Comparison of ENCODE assay signal across 14 cellular contexts in genomic region chr11:112797072-112797471, GRCh38.
A peak's percentile ranks its signal among the peaks of the same experiment; 100 is the strongest.
DNase-seq lines count a peak whose midpoint lies in the region; ATAC-seq and TF ChIP-seq lines count a peak whose summit lies in the region.
"Had no signal": no experiment of that assay in that cellular context is flagged by ENCODE, and none has a peak within 500 bp of the region (broad histone marks: within the 10 kb centered on the region; RNA-seq: fewer than 3 reads in every experiment).

No MANE protein-coding gene starts in this region.

- TF ChIP-seq CTCF in glutamatergic neuron (IDR thresholded peaks at IDR 0.05; ENCODE audit: partially characterized antibody, unreplicated experiment) = no peak
- no peak for TF ChIP-seq CTCF in progenitor cell of endocrine pancreas (IDR thresholded peaks at IDR 0.05; ENCODE audit: unreplicated experiment)

- peaks cover 3% of the 10 kb centered on the region for H3K36me3 Mint-ChIP-seq in glutamatergic neuron (ENCODE audit: unreplicated experiment)
- no peaks in the 10 kb centered on the region for H3K36me3 Mint-ChIP-seq in progenitor cell of endocrine pancreas (ENCODE audit: insufficient read depth)
- no peaks in the 10 kb centered on the region for H3K36me3 Mint-ChIP-seq in activated naive CD4-positive, alpha-beta T cell treated with anti-CD3 and anti-CD28 coated beads for 36 hours (ENCODE audit: low read depth)

- H3K4me3 Mint-ChIP-seq in glutamatergic neuron (ENCODE audit: unreplicated experiment) (peak overlapping the region; percentile 34), progenitor cell of endocrine pancreas (ENCODE audit: low read depth) (no peak overlapping the region)
- no peak overlapping the region for H3K4me3 Mint-ChIP-seq in activated naive CD4-positive, alpha-beta T cell treated with anti-CD3 and anti-CD28 coated beads for 36 hours
- H3K4me3 Mint-ChIP-seq: activated T-helper 1 cell treated with anti-CD3 and anti-CD28 coated beads, Interleukin-12 subunit alpha, Interleukin-12 subunit beta, Interleukin-2, Interleukin-4 antibody, amounts not matched to agents 30 ng/mL and 10 ng/mL and 1 ng/mL, durations not matched to agents 14 hours and 24 hours and 36 hours; T-helper 1 cell treated with Interleukin-12 subunit alpha and Interleukin-12 subunit beta and Interleukin-4 antibody, amounts not matched to agents 30 μg/mL and 1 μg/mL, for 36 hours had no signal

- H3K27ac Mint-ChIP-seq in glutamatergic neuron (ENCODE audit: unreplicated experiment) (peak overlapping the region; percentile 80), progenitor cell of endocrine pancreas (peak overlapping the region; percentile 77)
- no peak overlapping the region for H3K27ac Mint-ChIP-seq in activated naive CD4-positive, alpha-beta T cell treated with anti-CD3 and anti-CD28 coated beads for 36 hours
- H3K27ac Mint-ChIP-seq: activated T-helper 1 cell treated with anti-CD3 and anti-CD28 coated beads, Interleukin-12 subunit alpha, Interleukin-12 subunit beta, Interleukin-2, Interleukin-4 antibody, amounts not matched to agents 30 ng/mL and 10 ng/mL and 1 ng/mL, durations not matched to agents 14 hours and 24 hours and 36 hours; T-helper 1 cell treated with Interleukin-12 subunit alpha and Interleukin-12 subunit beta and Interleukin-4 antibody, amounts not matched to agents 30 μg/mL and 1 μg/mL, for 36 hours had no signal

- ATAC-seq in HG03354 (IDR thresholded peaks at IDR 0.05; ENCODE audit: poor library complexity, severe bottlenecking, unreplicated experiment) = no peak

- CTCF ChIA-PET in activated naive CD4-positive, alpha-beta T cell treated with anti-CD3 and anti-CD28 coated beads for 36 hours (lab: Charles Lee) = interaction anchor here (0.8 kb wide), 1 partner anchor 38 kb away, joined by 3 read pairs; no protein-coding TSS in a partner anchor

- peak; percentile 30 for DNase-seq in NCI-H2227 treated with DMSO at 0.1 percent for 48 hours (lab: John Stamatoyannopoulos, UW)
- DNase-seq in glutamatergic neuron = no peak
- no peak for DNase-seq in progenitor cell of endocrine pancreas (ENCODE audit: low spot score, unreplicated experiment)
- DNase-seq in T-helper 9 cell = no peak
- DNase-seq in SIG-M5 (lab: John Stamatoyannopoulos, UW) = no peak
- DNase-seq in activated naive CD4-positive, alpha-beta T cell treated with anti-CD3 and anti-CD28 coated beads for 36 hours = no peak
- DNase-seq: Kasumi-1; stimulated activated naive CD4-positive, alpha-beta T cell had no signal

- no peaks in the 10 kb centered on the region for H3K9me3 ChIP-seq in ES-I3 (ENCODE audit: control insufficient read depth, insufficient read depth, low read length)
- H3K9me3 ChIP-seq: ascending aorta, BLaER1 had no signal

- intact Hi-C loops in activated naive CD4-positive, alpha-beta T cell treated with anti-CD3 and anti-CD28 coated beads for 36 hours (cut with micrococcal nuclease) = loop anchor here (5.0 kb wide), 1 partner anchor 505 kb away; no protein-coding TSS in a partner anchor

- H3K4me1 ChIP-seq in ES-I3 (ENCODE audit: insufficient read depth, low read length) = peaks cover 12% of the 10 kb centered on the region

- H3K9ac ChIP-seq in ES-I3 (ENCODE audit: low read depth, low read length) = peak overlapping the region; percentile 6; the same call in 1 of the 2 replicates
- H3K9ac ChIP-seq: BLaER1 had no signal

- H3K4me1 Mint-ChIP-seq in glutamatergic neuron (ENCODE audit: low read depth, unreplicated experiment) (peaks cover 61% of the 10 kb centered on the region), progenitor cell of endocrine pancreas (ENCODE audit: low read depth) (peaks cover 29% of the 10 kb centered on the region)
- H3K4me1 Mint-ChIP-seq in activated naive CD4-positive, alpha-beta T cell treated with anti-CD3 and anti-CD28 coated beads for 36 hours (ENCODE audit: low read depth) = peaks cover 4% of the 10 kb centered on the region

- no peaks in the 10 kb centered on the region for H3K36me3 ChIP-seq in ES-I3 (ENCODE audit: insufficient read depth, low read length)
- H3K36me3 ChIP-seq: ascending aorta, BLaER1 had no signal

- H3K9me3 Mint-ChIP-seq in glutamatergic neuron (ENCODE audit: unreplicated experiment) = peaks cover 9% of the 10 kb centered on the region
- H3K9me3 Mint-ChIP-seq in progenitor cell of endocrine pancreas (ENCODE audit: low read depth) = no peaks in the 10 kb centered on the region
- no peaks in the 10 kb centered on the region for H3K9me3 Mint-ChIP-seq in activated naive CD4-positive, alpha-beta T cell treated with anti-CD3 and anti-CD28 coated beads for 36 hours
- H3K9me3 Mint-ChIP-seq: activated T-helper 1 cell treated with anti-CD3 and anti-CD28 coated beads, Interleukin-12 subunit alpha, Interleukin-12 subunit beta, Interleukin-2, Interleukin-4 antibody, amounts not matched to agents 30 ng/mL and 10 ng/mL and 1 ng/mL, durations not matched to agents 14 hours and 24 hours and 36 hours; T-helper 1 cell treated with Interleukin-12 subunit alpha and Interleukin-12 subunit beta and Interleukin-4 antibody, amounts not matched to agents 30 μg/mL and 1 μg/mL, for 36 hours had no signal

- peaks cover 10% of the 10 kb centered on the region for H3K27me3 Mint-ChIP-seq in glutamatergic neuron (ENCODE audit: unreplicated experiment)
- no peaks in the 10 kb centered on the region for H3K27me3 Mint-ChIP-seq in progenitor cell of endocrine pancreas
- H3K27me3 Mint-ChIP-seq in activated naive CD4-positive, alpha-beta T cell treated with anti-CD3 and anti-CD28 coated beads for 36 hours (ENCODE audit: low read depth) = peaks cover 2% of the 10 kb centered on the region
